24 cellular contexts compared by ENCODE assay signal in genomic region chr14:95296595-95297365, GRCh38. TPM values are rescaled to one million over a fixed set of nuclear protein-coding genes. Genes with fewer than 3 reads are reported as not detected.
DNase-seq lines count a peak whose midpoint lies in the region; ATAC-seq and TF ChIP-seq lines count a peak whose summit lies in the region.
"Had no signal": no experiment of that assay in that cellular context is flagged by ENCODE, and none has a peak within 500 bp of the region (broad histone marks: within the 10 kb centered on the region; RNA-seq: fewer than 3 reads in every experiment).

No MANE protein-coding gene starts in this region.

- no peak overlapping the region for H3K4me3 ChIP-seq in liver (ENCODE audit: low read depth in 1 of 3, low read length in 3 of 3)
- H3K4me3 ChIP-seq: esophagus squamous epithelium, heart right ventricle, lower lobe of right lung had no signal

- no peak for TF ChIP-seq RAD21 in liver (IDR thresholded peaks at IDR 0.05)

- H3K4me1 ChIP-seq in liver (ENCODE audit: control insufficient read depth in 4 of 4, insufficient read depth in 4 of 4, low read length in 3 of 4), result peaks cover 23 to 57% (median 45%) of the 10 kb centered on the region in 4 donors
- H3K4me1 ChIP-seq: lower lobe of right lung had no signal

- H3K27me3 ChIP-seq in liver (ENCODE audit: control insufficient read depth in 4 of 4, insufficient read depth in 4 of 4, low read length in 3 of 4), result no peaks in the 10 kb centered on the region
- H3K27me3 ChIP-seq: foreskin keratinocyte, heart right ventricle had no signal

- WGBS in liver, result 86% methylated on average over 11 of the region's 11 CpGs

- no peak overlapping the region for H3K9ac ChIP-seq in liver (ENCODE audit: low read depth in 1 of 2, low read length in 2 of 2)

- H3K36me3 ChIP-seq in liver (ENCODE audit: control insufficient read depth in 4 of 4, insufficient read depth in 3 of 4, low read depth in 1 of 4, low read length in 3 of 4), result no peaks in the 10 kb centered on the region
- H3K36me3 ChIP-seq: esophagus squamous epithelium, heart right ventricle, lower lobe of right lung had no signal

- peak; percentile 74 for DNase-seq in NCI-H2107 treated with DMSO at 0.1 percent for 48 hours (lab: John Stamatoyannopoulos, UW; ENCODE audit: unreplicated experiment)
- DNase-seq in NCI-H2107 (lab: John Stamatoyannopoulos, UW), result no peak
- no peak for DNase-seq in caudate nucleus (lab: John Stamatoyannopoulos, UW)
- no peak for DNase-seq in activated T-cell treated with anti-CD3 and anti-CD28 coated beads for 4 hours
- DNase-seq: 8988T; activated naive CD8-positive, alpha-beta T cell treated with anti-CD3 and anti-CD28 coated beads, Interleukin-2, amount 50 U/mL, for 24 hours; activated T-cell treated with anti-CD3 and anti-CD28 coated beads, Interleukin-2, amount 50 U/mL, for 48 hours; CD4-positive, CD25-positive, alpha-beta regulatory T cell; esophagus squamous epithelium; foreskin keratinocyte; heart right ventricle; IMR-90; lower lobe of right lung; NCI-H1092; NCI-H1694; NCI-H345; NCI-H748 treated with DMSO at 0.1 percent for 48 hours; stimulated activated naive B cell treated with anti-CD40 and anti-IgM and Interleukin-4, amounts not matched to agents 10 μg/mL and 1 μg/mL and 100 μg/mL, for 72 hours had no signal

- H3K27ac ChIP-seq in caudate nucleus (ENCODE audit: low read depth, low read length) (peak overlapping the region; percentile 97), liver (ENCODE audit: low read depth in 1 of 2, low read length in 2 of 2) (peak overlapping the region; percentile 16 to 19), temporal lobe (ENCODE audit: low read depth, low read length) (peak overlapping the region; percentile 99)
- H3K27ac ChIP-seq: esophagus squamous epithelium, foreskin keratinocyte, lower lobe of right lung, RWPE1 had no signal

- ATAC-seq in HG03175 (IDR thresholded peaks at IDR 0.05; ENCODE audit: unreplicated experiment), result no peak
- no peak for ATAC-seq in GM18511 (IDR thresholded peaks at IDR 0.05; ENCODE audit: unreplicated experiment)
- ATAC-seq: activated naive CD8-positive, alpha-beta T cell treated with anti-CD3 and anti-CD28 coated beads, Interleukin-2, amount 50 U/mL, for 24 hours; foreskin keratinocyte; heart right ventricle; lower lobe of right lung; natural killer cell treated with Interleukin-12 subunit alpha and Interleukin-12 subunit beta and Interleukin-15 and Interleukin-18, amount 100 ng/mL, for 72 hours; stimulated activated naive B cell treated with anti-CD40 and anti-IgM and Interleukin-4, amounts not matched to agents 10 μg/mL and 1 μg/mL and 100 μg/mL, for 72 hours had no signal

- TF ChIP-seq CTCF in liver (IDR thresholded peaks at IDR 0.05; ENCODE audit: low read depth, low read length, missing input control), result no peak

- H3K9me3 ChIP-seq in liver (ENCODE audit: control insufficient read depth in 4 of 4, low read length in 3 of 4), result peaks cover 0 to 3% (median 0%) of the 10 kb centered on the region in 4 donors
- H3K9me3 ChIP-seq: esophagus squamous epithelium, lower lobe of right lung had no signal

TF ChIP-seq in liver, 16 proteins besides CTCF, POLR2A, EP300 and RAD21:
- TF ChIP-seq REST (IDR thresholded peaks at IDR 0.05) (no peak), JUND (IDR thresholded peaks at IDR 0.05) (no peak), EGR1 (IDR thresholded peaks at IDR 0.05; ENCODE audit: low read depth in 2 of 2) (no peak), FOXA2 (IDR thresholded peaks at IDR 0.05) (no peak), HNF4A (conservative IDR thresholded peaks at IDR 0.05) (no peak), ZBTB33 (IDR thresholded peaks at IDR 0.05) (no peak), FOXA1 (IDR thresholded peaks at IDR 0.05) (no peak), RXRA (IDR thresholded peaks at IDR 0.05) (no peak), GABPA (IDR thresholded peaks at IDR 0.05 in 1 of 2, conservative IDR thresholded peaks at IDR 0.05 in 1 of 2) (no peak), SP1 (IDR thresholded peaks at IDR 0.05) (no peak), NR2F2 (IDR thresholded peaks at IDR 0.05) (no peak), HNF4G (IDR thresholded peaks at IDR 0.05) (no peak), ATF3 (IDR thresholded peaks at IDR 0.05) (no peak), MAX (IDR thresholded peaks at IDR 0.05) (no peak)

RNA-seq across cellular contexts. Expression of gene CLMN, which starts 22.9 kb away (rescaled TPM):
- total RNA-seq in liver, result 10 to 100 TPM in 1 of 2 donors, 1 to 10 TPM in 1; 6.0 to 40.1 TPM
- 10 to 100 TPM in 1 of 2 donors, 1 to 10 TPM in 1; 8.2 to 41.1 TPM for polyA plus RNA-seq in liver
- total RNA-seq in temporal lobe, result 0.98 TPM

Comparison
In these comparisons a context has a peak if more than half of its experiments do, and no peak if none do; other contexts are left out.
1. H3K27ac ChIP-seq: peak in every context shown above with its lines; median percentile 99 in temporal lobe; 97 in caudate nucleus; 18 in liver.